ENCODE assay signal across 21 cellular contexts in genomic region chr18:24071029-24071428, GRCh38. TPM values are rescaled to one million over a fixed set of nuclear protein-coding genes. Genes with fewer than 3 reads are reported as not detected.
DNase-seq lines count a peak whose midpoint lies in the region; ATAC-seq lines count a peak whose summit lies in the region.
"Had no signal": no experiment of that assay in that cellular context is flagged by ENCODE, and none has a peak within 500 bp of the region (broad histone marks: within the 10 kb centered on the region; RNA-seq: fewer than 3 reads in every experiment).

No MANE protein-coding gene starts in this region.

- peak; percentile 89 for DNase-seq in NCI-H146 (lab: John Stamatoyannopoulos, UW)
- peak; percentile 51 for DNase-seq in NCI-H774 (lab: John Stamatoyannopoulos, UW)
- DNase-seq in left lobe of liver (ENCODE audit: low spot score) = peak; percentile 73
- DNase-seq in OCI-M2 (lab: John Stamatoyannopoulos, UW; ENCODE audit: unreplicated experiment) = no peak
- no peak for DNase-seq in activated CD8-positive, alpha-beta memory T cell treated with anti-CD3 and anti-CD28 coated beads, Interleukin-2, amount 50 U/mL, for 4 hours
- DNase-seq: CD4-positive, CD25-positive, alpha-beta regulatory T cell; GDM1; H9; HFFc6; KBM-7; MM.1S; NCI-H1105 treated with DMSO at 0.1 percent for 48 hours; NCI-H2029; NCI-H226; NCI-H82; T-helper 1 cell; T-helper 9 cell had no signal

- ATAC-seq in GM18873 (IDR thresholded peaks at IDR 0.05; ENCODE audit: low FRiP score, unreplicated experiment) (peak; percentile 58), left lobe of liver (peak; percentile 79), GM21447 (IDR thresholded peaks at IDR 0.05; ENCODE audit: unreplicated experiment) (no peak), HG02798 (IDR thresholded peaks at IDR 0.05; ENCODE audit: poor library complexity, unreplicated experiment) (no peak)
- ATAC-seq: Right ventricle myocardium inferior had no signal

RNA-seq across cellular contexts. Expression of gene TTC39C, which starts 56.5 kb away (rescaled TPM):
- 133 TPM for total RNA-seq in left lobe of liver

Comparison
In these comparisons a context has a peak if more than half of its experiments do, and no peak if none do; other contexts are left out.
1. ATAC-seq: peak in GM18873 (single experiment) and left lobe of liver (single experiment); none in GM21447 (single experiment) and HG02798 (single experiment).
2. DNase-seq: peak in NCI-H146 (single experiment), NCI-H774 (single experiment) and left lobe of liver (single experiment); none in OCI-M2 (single experiment) and activated CD8-positive, alpha-beta memory T cell treated with anti-CD3 and anti-CD28 coated beads, Interleukin-2, amount 50 U/mL, for 4 hours (single experiment).